ENCODE assay signal across 8 cellular contexts in the genomic region with DNA sequence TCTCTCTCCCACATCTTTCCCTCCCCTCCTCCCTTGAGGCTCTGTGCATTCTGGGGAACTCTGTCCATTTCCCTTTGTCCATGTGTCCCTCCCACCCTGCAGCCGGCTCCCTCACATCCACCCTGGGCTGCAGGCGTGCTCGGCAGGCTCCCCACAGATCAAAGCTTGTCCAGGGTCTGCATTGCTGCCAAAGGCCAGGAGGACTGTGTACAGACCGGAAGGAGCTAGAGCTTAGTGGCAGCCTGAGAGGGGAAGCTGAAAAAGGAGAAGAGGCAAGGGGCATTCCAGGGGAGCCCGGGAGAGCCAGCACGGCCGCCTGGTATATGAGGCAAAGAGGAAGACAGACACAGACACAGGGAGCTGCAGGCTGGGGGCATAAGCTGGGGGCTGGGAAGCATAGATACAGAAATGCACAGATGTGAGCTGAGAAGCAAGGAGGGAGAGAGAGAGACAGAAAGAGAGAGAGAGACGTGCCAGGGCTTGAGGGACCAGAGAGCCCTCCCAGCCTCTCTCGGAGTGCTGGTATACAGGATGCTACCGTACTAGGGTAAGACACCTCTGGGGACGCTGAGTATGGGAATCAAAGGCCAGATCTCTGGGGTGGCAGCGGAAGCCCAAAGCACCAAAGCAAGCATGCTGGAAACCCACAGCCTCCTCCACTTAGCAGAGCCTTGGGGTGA. TPM values are rescaled to one million over a fixed set of nuclear protein-coding genes. Genes with fewer than 3 reads are reported as not detected.
A peak's percentile ranks its signal among the peaks of the same experiment; 100 is the strongest.
DNase-seq lines count a peak whose midpoint lies in the region; ATAC-seq lines count a peak whose summit lies in the region.

No MANE protein-coding gene starts in this region.

- ATAC-seq in GM18502 (IDR thresholded peaks at IDR 0.05; ENCODE audit: poor library complexity, unreplicated experiment) (peak; percentile 45), HG02885 (IDR thresholded peaks at IDR 0.05; ENCODE audit: poor library complexity, unreplicated experiment) (no peak)

- H2BK120ac ChIP-seq in neuronal stem cell (ENCODE audit: low read depth, low read length) = no peak overlapping the region

- H2AFZ ChIP-seq in neuronal stem cell (ENCODE audit: low read length) = peak overlapping the region; percentile 89

- no peaks in the 10 kb centered on the region for H3K36me3 ChIP-seq in neuronal stem cell (replicated peaks in 1 of 2; ENCODE audit: control insufficient read depth in 2 of 2, insufficient read depth in 2 of 2, low read length in 2 of 2)

- H3K36me3 Mint-ChIP-seq in dendritic cell treated with granulocyte-macrophage colony-stimulating factor and Interleukin-4, amounts not matched to agents 40 ng/mL and 50 ng/mL, for 4 days (ENCODE audit: low read depth) = peaks cover 70% of the 10 kb centered on the region

- H3K9ac ChIP-seq in neuronal stem cell (ENCODE audit: low read depth, low read length, poor library complexity) = no peak overlapping the region

- H3K9me3 Mint-ChIP-seq in dendritic cell treated with granulocyte-macrophage colony-stimulating factor and Interleukin-4, amounts not matched to agents 40 ng/mL and 50 ng/mL, for 4 days = no peaks in the 10 kb centered on the region

- H3K27me3 ChIP-seq in neuronal stem cell (ENCODE audit: control insufficient read depth in 3 of 3, insufficient read depth in 3 of 3, low read depth in 1 of 3, low read length in 3 of 3) = no peaks in the 10 kb centered on the region

- no peak overlapping the region for H2BK12ac ChIP-seq in neuronal stem cell (ENCODE audit: low read length)

- DNase-seq in SK-N-DZ (ENCODE audit: low spot score) (peak; percentile 53), neuronal stem cell (ENCODE audit: low spot score) (no peak), ACHN (no peak), NCI-H2029 treated with DMSO at 0.1 percent for 48 hours (lab: John Stamatoyannopoulos, UW) (no peak)
- no peak for DNase-seq in stimulated activated CD4-positive, alpha-beta T cell treated with anti-CD3 and anti-CD28 coated beads, Interleukin-1b, Interleukin-23, amount 100 ng/mL, for 48 hours

- peak overlapping the region; percentile 22 for H3K18ac ChIP-seq in neuronal stem cell (ENCODE audit: low read length)

- H2AK5ac ChIP-seq in neuronal stem cell (ENCODE audit: low read depth, low read length) = no peak overlapping the region

- no peaks in the 10 kb centered on the region for H3K79me1 ChIP-seq in neuronal stem cell (ENCODE audit: low read depth, low read length)

- peak overlapping the region; percentile 31 for H2BK5ac ChIP-seq in neuronal stem cell (ENCODE audit: low read length)

- H3K27ac Mint-ChIP-seq in dendritic cell treated with granulocyte-macrophage colony-stimulating factor and Interleukin-4, amounts not matched to agents 40 ng/mL and 50 ng/mL, for 4 days = peak overlapping the region; percentile 93

- peak overlapping the region in 1 of 2 donors; percentile 15 for H3K4me3 ChIP-seq in neuronal stem cell (ENCODE audit: low read length in 2 of 2)

- intact Hi-C loops in dendritic cell treated with granulocyte-macrophage colony-stimulating factor and Interleukin-4, amounts not matched to agents 40 ng/mL and 50 ng/mL, for 4 days (cut with micrococcal nuclease) = loop anchor here (5.0 kb wide), 1 partner anchor 40 kb away; a partner anchor contains a TSS

- no peak overlapping the region for H3K23ac ChIP-seq in neuronal stem cell (ENCODE audit: low read depth, low read length, poor library complexity)

- no peaks in the 10 kb centered on the region for H3K9me3 ChIP-seq in neuronal stem cell (replicated peaks in 1 of 2; ENCODE audit: control insufficient read depth in 2 of 2, insufficient read depth in 1 of 2, low read depth in 1 of 2, low read length in 2 of 2)

- H3K4me1 ChIP-seq in neuronal stem cell (ENCODE audit: control insufficient read depth in 2 of 2, insufficient read depth in 1 of 2, low read depth in 1 of 2, low read length in 2 of 2) = peaks cover 18% of the 10 kb centered on the region in 2 donors

- WGBS in neuronal stem cell (ENCODE audit: extremely low coverage in 2 of 2, insufficient read length in 2 of 2, insufficient replicate concordance in 1 of 2), 2 donors = no CpG with 5 or more reads among the region's 12 CpGs

- H4K91ac ChIP-seq in neuronal stem cell (ENCODE audit: low read depth, low read length, poor library complexity) = no peak overlapping the region

- H3K4me1 Mint-ChIP-seq in dendritic cell treated with granulocyte-macrophage colony-stimulating factor and Interleukin-4, amounts not matched to agents 40 ng/mL and 50 ng/mL, for 4 days (ENCODE audit: low read depth) = peaks cover 67% of the 10 kb centered on the region

- peak overlapping the region; percentile 37 for H3K27ac ChIP-seq in neuronal stem cell (replicated peaks; ENCODE audit: low read length)

- peak overlapping the region; percentile 1 for H3K14ac ChIP-seq in neuronal stem cell (ENCODE audit: low read length)

- H3K27me3 Mint-ChIP-seq in dendritic cell treated with granulocyte-macrophage colony-stimulating factor and Interleukin-4, amounts not matched to agents 40 ng/mL and 50 ng/mL, for 4 days = no peaks in the 10 kb centered on the region

- no peak overlapping the region for H4K8ac ChIP-seq in neuronal stem cell (ENCODE audit: low read depth, low read length)

- H3K4ac ChIP-seq in neuronal stem cell (ENCODE audit: low read length) = no peak overlapping the region

- H2BK15ac ChIP-seq in neuronal stem cell (ENCODE audit: low read length) = peak overlapping the region; percentile 11

- in situ Hi-C loops in ACHN (cut with HindIII; ENCODE audit: low pct_ligation_motif_present, low pct_unique_long_range_greater_than_20kb, low sequenced_read_pairs) = no loop called here

- peak overlapping the region; percentile 88 for H3K4me3 Mint-ChIP-seq in dendritic cell treated with granulocyte-macrophage colony-stimulating factor and Interleukin-4, amounts not matched to agents 40 ng/mL and 50 ng/mL, for 4 days

- H3K4me2 ChIP-seq in neuronal stem cell (ENCODE audit: insufficient read depth, low read length, poor library complexity, severe bottlenecking) = no peak overlapping the region

RNA-seq across cellular contexts. Expression of a gene that starts 3.3 kb away (rescaled TPM):
- polyA plus RNA-seq in SK-N-DZ (2014; cell fraction: cytosol; rRNA removed) = 5.8 and 7.7 TPM in 2 replicates
- polyA plus RNA-seq in SK-N-DZ (2014; cell fraction: nucleus; rRNA removed) = 6.6 and 8.7 TPM in 2 replicates
- 3.9 TPM for polyA plus RNA-seq in neuronal stem cell (2013, experiment 1 of 2)
- 3.8 TPM for polyA plus RNA-seq in neuronal stem cell (2013, experiment 2 of 2)

RNA-seq across cellular contexts. Expression of a gene that starts 20.3 kb away (rescaled TPM):
- 0.46 and 2.2 TPM in 2 replicates for polyA plus RNA-seq in SK-N-DZ (2014; cell fraction: cytosol; rRNA removed)
- polyA plus RNA-seq in SK-N-DZ (2014; cell fraction: nucleus; rRNA removed) = 14.0 and 24.1 TPM in 2 replicates
- polyA plus RNA-seq in neuronal stem cell (2013, experiment 1 of 2) = 4.6 TPM
- 4.9 TPM for polyA plus RNA-seq in neuronal stem cell (2013, experiment 2 of 2)

RNA-seq across cellular contexts. Expression of a gene that starts 26.5 kb away (rescaled TPM):
- polyA plus RNA-seq in SK-N-DZ (2014; cell fraction: cytosol; rRNA removed) = 377 and 1,003 TPM in 2 replicates
- 347 and 365 TPM in 2 replicates for polyA plus RNA-seq in SK-N-DZ (2014; cell fraction: nucleus; rRNA removed)
- polyA plus RNA-seq in neuronal stem cell (2013, experiment 1 of 2) = 2,422 TPM
- 2,254 TPM for polyA plus RNA-seq in neuronal stem cell (2013, experiment 2 of 2)

RNA-seq across cellular contexts. Expression of a gene that starts 29.0 kb away (rescaled TPM):
- 37.5 and 46.0 TPM in 2 replicates for polyA plus RNA-seq in SK-N-DZ (2014; cell fraction: cytosol; rRNA removed)
- 70.7 and 77.4 TPM in 2 replicates for polyA plus RNA-seq in SK-N-DZ (2014; cell fraction: nucleus; rRNA removed)
- 34.0 TPM for polyA plus RNA-seq in neuronal stem cell (2013, experiment 1 of 2)
- polyA plus RNA-seq in neuronal stem cell (2013, experiment 2 of 2) = 28.4 TPM

RNA-seq across cellular contexts. Expression of a gene that starts 35.5 kb away (rescaled TPM):
- 34.5 and 38.9 TPM in 2 replicates for polyA plus RNA-seq in SK-N-DZ (2014; cell fraction: cytosol; rRNA removed)
- polyA plus RNA-seq in SK-N-DZ (2014; cell fraction: nucleus; rRNA removed) = 221 and 272 TPM in 2 replicates
- polyA plus RNA-seq in neuronal stem cell (2013, experiment 1 of 2) = 22.0 TPM
- 21.2 TPM for polyA plus RNA-seq in neuronal stem cell (2013, experiment 2 of 2)
